In the genomic region with DNA sequence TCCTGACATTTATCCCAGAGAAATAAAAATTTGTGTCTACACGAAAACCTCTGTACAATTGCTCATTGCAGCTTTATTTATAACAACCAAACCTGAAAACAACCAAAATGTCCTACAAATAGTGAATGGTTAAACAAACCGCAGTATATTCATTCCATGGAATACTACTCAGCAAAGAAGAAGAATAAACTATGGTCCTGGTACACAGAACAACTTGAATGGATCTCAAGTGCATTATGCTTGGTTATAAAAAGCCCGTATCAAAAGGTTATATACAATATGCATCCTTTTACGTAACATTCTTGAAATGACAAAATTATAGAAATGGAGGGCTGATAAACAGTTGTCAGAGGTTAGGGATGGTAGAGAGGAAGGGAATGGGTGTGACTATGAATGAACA, we compare ENCODE assay signal across 2 cellular contexts.
TF ChIP-seq lines count a peak whose summit lies in the region.

No MANE protein-coding gene starts in this region.

TF ChIP-seq in HEK293, 187 proteins besides CTCF, POLR2A, EP300 and RAD21:
- TF ChIP-seq, protein P1, sequence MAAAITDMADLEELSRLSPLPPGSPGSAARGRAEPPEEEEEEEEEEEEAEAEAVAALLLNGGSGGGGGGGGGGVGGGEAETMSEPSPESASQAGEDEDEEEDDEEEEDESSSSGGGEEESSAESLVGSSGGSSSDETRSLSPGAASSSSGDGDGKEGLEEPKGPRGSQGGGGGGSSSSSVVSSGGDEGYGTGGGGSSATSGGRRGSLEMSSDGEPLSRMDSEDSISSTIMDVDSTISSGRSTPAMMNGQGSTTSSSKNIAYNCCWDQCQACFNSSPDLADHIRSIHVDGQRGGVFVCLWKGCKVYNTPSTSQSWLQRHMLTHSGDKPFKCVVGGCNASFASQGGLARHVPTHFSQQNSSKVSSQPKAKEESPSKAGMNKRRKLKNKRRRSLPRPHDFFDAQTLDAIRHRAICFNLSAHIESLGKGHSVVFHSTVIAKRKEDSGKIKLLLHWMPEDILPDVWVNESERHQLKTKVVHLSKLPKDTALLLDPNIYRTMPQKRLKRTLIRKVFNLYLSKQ (tag by site-specific recombination; IDR thresholded peaks at IDR 0.05; ENCODE audit: borderline replicate concordance) = no peak
- TF ChIP-seq ZNF146 (tag by site-specific recombination; IDR thresholded peaks at IDR 0.05) = peak; percentile 76

TF ChIP-seq in K562, 482 proteins besides CTCF, POLR2A, EP300 and RAD21:
- no peak for TF ChIP-seq SLC30A9 (CRISPR knock-in tag; IDR thresholded peaks at IDR 0.05)
- peak; percentile 55 for TF ChIP-seq RBM25 (IDR thresholded peaks at IDR 0.05; ENCODE audit: low read depth, low read length, severe bottlenecking)
- peak; percentile 92 for TF ChIP-seq ZNF146 (CRISPR knock-in tag; IDR thresholded peaks at IDR 0.05; ENCODE audit: unreplicated experiment)
- TF ChIP-seq NCOA6 (IDR thresholded peaks at IDR 0.05) = no peak
- no peak for TF ChIP-seq RAD51 (IDR thresholded peaks at IDR 0.05; ENCODE audit: borderline replicate concordance, low read depth)
- TF ChIP-seq ZBTB1 (CRISPR knock-in tag; IDR thresholded peaks at IDR 0.05; ENCODE audit: borderline replicate concordance, low read depth) = no peak
- no peak for TF ChIP-seq NFIX (CRISPR knock-in tag; IDR thresholded peaks at IDR 0.05; ENCODE audit: low read depth)
TF ChIP-seq in K562: peak in this region for 2.
